Comparison of ENCODE assay signal across 18 cellular contexts in genomic region chr5:23445573-23445972, GRCh38.
DNase-seq lines count a peak whose midpoint lies in the region; ATAC-seq and TF ChIP-seq lines count a peak whose summit lies in the region.
"Had no signal": no experiment of that assay in that cellular context is flagged by ENCODE, and none has a peak within 500 bp of the region (broad histone marks: within the 10 kb centered on the region; RNA-seq: fewer than 3 reads in every experiment).

No MANE protein-coding gene starts in this region.

- H3K9ac ChIP-seq in SU-DHL-6 (ENCODE audit: low read length) = no peak overlapping the region
- H3K9ac ChIP-seq in mesenchymal stem cell (ENCODE audit: low read length) = no peak overlapping the region

- no peak overlapping the region for H3K14ac ChIP-seq in mesenchymal stem cell (ENCODE audit: low read length in 2 of 2)

- no peak overlapping the region for H2BK5ac ChIP-seq in mesenchymal stem cell (ENCODE audit: low read depth, low read length, poor library complexity, severe bottlenecking)

- H4K91ac ChIP-seq in mesenchymal stem cell (ENCODE audit: low read length) = no peak overlapping the region

- ATAC-seq in left lobe of liver (no peak), GM19035 (IDR thresholded peaks at IDR 0.05; ENCODE audit: unreplicated experiment) (no peak)
- ATAC-seq: A549 had no signal

- H4K8ac ChIP-seq in mesenchymal stem cell (ENCODE audit: low read length) = no peak overlapping the region

- no peak overlapping the region for H2BK15ac ChIP-seq in mesenchymal stem cell (ENCODE audit: low read depth, poor library complexity, severe bottlenecking)

- no peak overlapping the region for H3K18ac ChIP-seq in mesenchymal stem cell (ENCODE audit: low read depth in 1 of 2, low read length in 2 of 2)

- no peaks in the 10 kb centered on the region for H3K9me3 ChIP-seq in SU-DHL-6 (ENCODE audit: insufficient read depth, low read length)
- H3K9me3 ChIP-seq in mesenchymal stem cell (ENCODE audit: control insufficient read depth, low read length) = no peaks in the 10 kb centered on the region
- H3K9me3 ChIP-seq: A549 had no signal

- no peak for TF ChIP-seq CTCF in SU-DHL-6 (IDR thresholded peaks at IDR 0.05; ENCODE audit: insufficient read depth, low read length, poor library complexity, severe bottlenecking)
- TF ChIP-seq CTCF in epithelial cell of esophagus (IDR thresholded peaks at IDR 0.05; ENCODE audit: insufficient read depth, low read depth, low read length, missing control alignments) = no peak

- H3F3A ChIP-seq in SU-DHL-6 (ENCODE audit: insufficient read depth) = no peaks in the 10 kb centered on the region

- H3K4me2 ChIP-seq in SU-DHL-6 (ENCODE audit: low read depth, low read length, poor library complexity, severe bottlenecking) = no peak overlapping the region
- no peak overlapping the region for H3K4me2 ChIP-seq in mesenchymal stem cell (ENCODE audit: low read length, poor library complexity, severe bottlenecking)
- H3K4me2 ChIP-seq: A549 had no signal

- no peaks in the 10 kb centered on the region for H3K27me3 ChIP-seq in SU-DHL-6 (ENCODE audit: low read length)
- no peaks in the 10 kb centered on the region for H3K27me3 ChIP-seq in mesenchymal stem cell (ENCODE audit: control insufficient read depth in 1 of 2, insufficient read depth in 1 of 2, low read length in 2 of 2)

- H2AFZ ChIP-seq in SU-DHL-6 (ENCODE audit: low read depth, low read length, severe bottlenecking) (peak overlapping the region; percentile 8), mesenchymal stem cell (ENCODE audit: low read depth, low read length) (no peak overlapping the region)

- H3K79me1 ChIP-seq in mesenchymal stem cell (replicated peaks; ENCODE audit: low read length, poor library complexity, severe bottlenecking) = no peaks in the 10 kb centered on the region

- no peak overlapping the region for H3K4me3 ChIP-seq in SU-DHL-6 (ENCODE audit: insufficient read depth, low read length, poor library complexity, severe bottlenecking)
- H3K4me3 ChIP-seq in epithelial cell of esophagus (ENCODE audit: low read length) = no peak overlapping the region
- H3K4me3 ChIP-seq in mesenchymal stem cell (ENCODE audit: insufficient read depth in 1 of 2, low read depth in 1 of 2, low read length in 2 of 2) = no peak overlapping the region
- H3K4me3 ChIP-seq: A549, SK-N-MC had no signal

- H4K20me1 ChIP-seq in SU-DHL-6 (ENCODE audit: low read depth, low read length) = no peaks in the 10 kb centered on the region

- 80% methylated on average over 1 of the region's 1 CpG for WGBS in mesenchymal stem cell

- peak; percentile 78 for DNase-seq in HCEC 1CT
- DNase-seq in epithelial cell of esophagus (ENCODE audit: low read depth) = peak; percentile 70
- DNase-seq in mesenchymal stem cell = peak; percentile 2
- DNase-seq in left lobe of liver (ENCODE audit: low spot score) = no peak
- no peak for DNase-seq in activated T-cell treated with anti-CD3 and anti-CD28 coated beads, Interleukin-2, amount 50 U/mL, for 1 hour
- no peak for DNase-seq in stimulated activated naive CD4-positive, alpha-beta T cell (lab: John Stamatoyannopoulos, UW)
- DNase-seq: DMS153, H7, MV-4-11, NCI-H1436, NCI-H2029, NCI-H2171, NCI-H748 treated with DMSO at 0.1 percent for 48 hours had no signal

- no peak overlapping the region for H3K27ac ChIP-seq in SU-DHL-6 (ENCODE audit: low read depth, low read length)
- H3K27ac ChIP-seq in mesenchymal stem cell (ENCODE audit: low read length, poor library complexity, severe bottlenecking) = no peak overlapping the region
- H3K27ac ChIP-seq: A549, C4-2B, SK-N-MC had no signal

- no peak overlapping the region for H3K4ac ChIP-seq in mesenchymal stem cell (ENCODE audit: low read depth in 1 of 2, low read length in 2 of 2)

- no peak overlapping the region for H2BK12ac ChIP-seq in mesenchymal stem cell (ENCODE audit: low read length in 2 of 2)

- no peaks in the 10 kb centered on the region for H3K4me1 ChIP-seq in mesenchymal stem cell (ENCODE audit: control insufficient read depth, insufficient read depth, low read depth, low read length)
- H3K4me1 ChIP-seq: A549 had no signal

- no peak overlapping the region for H3K23ac ChIP-seq in mesenchymal stem cell (ENCODE audit: low read length in 2 of 2)

- no peaks in the 10 kb centered on the region for H3K9me2 ChIP-seq in SU-DHL-6 (replicated peaks; ENCODE audit: insufficient read depth, low read length)

- no peak overlapping the region for H2AK5ac ChIP-seq in mesenchymal stem cell (ENCODE audit: low read length, severe bottlenecking)

- H3K36me3 ChIP-seq in SU-DHL-6 (ENCODE audit: low read length) (no peaks in the 10 kb centered on the region), mesenchymal stem cell (ENCODE audit: control insufficient read depth in 1 of 2, insufficient read depth in 2 of 2, low read depth in 1 of 2, low read length in 2 of 2) (no peaks in the 10 kb centered on the region)

- H3K79me2 ChIP-seq in SU-DHL-6 (ENCODE audit: insufficient read depth, low read length) = no peaks in the 10 kb centered on the region

- no peak overlapping the region for H2BK120ac ChIP-seq in mesenchymal stem cell (ENCODE audit: low read depth, low read length)

Comparison
In these comparisons a context has a peak if more than half of its experiments do, and no peak if none do; other contexts are left out.
1. DNase-seq: peak in HCEC 1CT (single experiment), epithelial cell of esophagus (single experiment) and mesenchymal stem cell (single experiment); none in left lobe of liver (single experiment), activated T-cell treated with anti-CD3 and anti-CD28 coated beads, Interleukin-2, amount 50 U/mL, for 1 hour (single experiment) and stimulated activated naive CD4-positive, alpha-beta T cell (0 of 6).